In genomic region chr2:28620801-28621171, GRCh38 we compare ENCODE assay signal across 8 cellular contexts.
DNase-seq lines count a peak whose midpoint lies in the region; ATAC-seq and TF ChIP-seq lines count a peak whose summit lies in the region.

No MANE protein-coding gene starts in this region.

- H2BK12ac ChIP-seq in neuronal stem cell (ENCODE audit: low read length), result peak overlapping the region; percentile 86

- intact Hi-C loops in dorsolateral prefrontal cortex (cut with DNase I), result loop anchor here in 1 of 2 donors (10.0 kb wide), 1 partner anchor 134 kb away; the partner anchor contains the start of gene PPP1CB

- no peak overlapping the region for H3K4me2 ChIP-seq in neuronal stem cell (ENCODE audit: insufficient read depth, low read length, poor library complexity, severe bottlenecking)

- H3K36me3 Mint-ChIP-seq in stimulated activated naive CD8-positive, alpha-beta T cell treated with anti-CD3 and anti-CD28 coated beads, Interleukin-15, Interleukin-2, amounts not matched to agents 100 ng/mL and 50 ng/mL, for 24 hours (ENCODE audit: low read depth), result no peaks in the 10 kb centered on the region

- peak overlapping the region in 57 of 59 donors; percentile 19 to 94 (median 83) for H3K27ac ChIP-seq in dorsolateral prefrontal cortex
- H3K27ac ChIP-seq in neuronal stem cell (replicated peaks; ENCODE audit: low read length), result no peak overlapping the region

- H3K9me3 Mint-ChIP-seq in stimulated activated naive CD8-positive, alpha-beta T cell treated with anti-CD3 and anti-CD28 coated beads, Interleukin-15, Interleukin-2, amounts not matched to agents 100 ng/mL and 50 ng/mL, for 24 hours, result no peaks in the 10 kb centered on the region

- no peaks in the 10 kb centered on the region for H3K27me3 Mint-ChIP-seq in stimulated activated naive CD8-positive, alpha-beta T cell treated with anti-CD3 and anti-CD28 coated beads, Interleukin-15, Interleukin-2, amounts not matched to agents 100 ng/mL and 50 ng/mL, for 24 hours

- H3K4me1 Mint-ChIP-seq in stimulated activated naive CD8-positive, alpha-beta T cell treated with anti-CD3 and anti-CD28 coated beads, Interleukin-15, Interleukin-2, amounts not matched to agents 100 ng/mL and 50 ng/mL, for 24 hours (ENCODE audit: low read depth), result no peaks in the 10 kb centered on the region

- H3K18ac ChIP-seq in neuronal stem cell (ENCODE audit: low read length), result peak overlapping the region; percentile 50

- peak overlapping the region; percentile 84 for H2AK5ac ChIP-seq in neuronal stem cell (ENCODE audit: low read depth, low read length)

- H4K91ac ChIP-seq in neuronal stem cell (ENCODE audit: low read depth, low read length, poor library complexity), result no peak overlapping the region

- H2BK15ac ChIP-seq in neuronal stem cell (ENCODE audit: low read length), result peak overlapping the region; percentile 98

- H3K36me3 ChIP-seq in neuronal stem cell (replicated peaks in 1 of 2; ENCODE audit: control insufficient read depth in 2 of 2, insufficient read depth in 2 of 2, low read length in 2 of 2), result no peaks in the 10 kb centered on the region

- no peak overlapping the region for H3K9ac ChIP-seq in neuronal stem cell (ENCODE audit: low read depth, low read length, poor library complexity)

- H3K14ac ChIP-seq in neuronal stem cell (ENCODE audit: low read length), result peak overlapping the region; percentile 60

- H4K8ac ChIP-seq in neuronal stem cell (ENCODE audit: low read depth, low read length), result no peak overlapping the region

- no peak overlapping the region for H3K4ac ChIP-seq in neuronal stem cell (ENCODE audit: low read length)

- H3K27me3 ChIP-seq in dorsolateral prefrontal cortex (no peaks in the 10 kb centered on the region), neuronal stem cell (ENCODE audit: control insufficient read depth in 3 of 3, insufficient read depth in 3 of 3, low read depth in 1 of 3, low read length in 3 of 3) (no peaks in the 10 kb centered on the region)

- peak overlapping the region in 8 of 59 donors; percentile 1 to 38 (median 14) for H3K4me3 ChIP-seq in dorsolateral prefrontal cortex
- H3K4me3 ChIP-seq in neuronal stem cell (ENCODE audit: low read length in 2 of 2), result no peak overlapping the region

- peaks cover 0 to 5% of the 10 kb centered on the region in 2 donors for H3K9me3 ChIP-seq in neuronal stem cell (replicated peaks in 1 of 2; ENCODE audit: control insufficient read depth in 2 of 2, insufficient read depth in 1 of 2, low read depth in 1 of 2, low read length in 2 of 2)

- peak overlapping the region; percentile 55 for H3K4me3 Mint-ChIP-seq in stimulated activated naive CD8-positive, alpha-beta T cell treated with anti-CD3 and anti-CD28 coated beads, Interleukin-15, Interleukin-2, amounts not matched to agents 100 ng/mL and 50 ng/mL, for 24 hours

- DNase-seq in stimulated activated naive CD8-positive, alpha-beta T cell treated with anti-CD3 and anti-CD28 coated beads, Interleukin-15, Interleukin-2, amounts not matched to agents 100 U/mL and 50 U/mL, for 24 hours, result no peak
- DNase-seq in dorsolateral prefrontal cortex (no peak), neuronal stem cell (ENCODE audit: low spot score) (no peak), HCEC 1CT (no peak), NCI-H1694 treated with DMSO at 0.1 percent for 48 hours (lab: John Stamatoyannopoulos, UW) (no peak)

- peak overlapping the region; percentile 6 for H2AFZ ChIP-seq in neuronal stem cell (ENCODE audit: low read length)

- TF ChIP-seq CTCF in dorsolateral prefrontal cortex (IDR thresholded peaks at IDR 0.05 in 54 of 56, conservative IDR thresholded peaks at IDR 0.05 in 2 of 56; ENCODE audit: low read depth in 1 of 56, partially characterized antibody in 56 of 56), result no peak

- H3K23ac ChIP-seq in neuronal stem cell (ENCODE audit: low read depth, low read length, poor library complexity), result no peak overlapping the region

- WGBS in neuronal stem cell (ENCODE audit: extremely low coverage in 2 of 2, insufficient read length in 2 of 2, insufficient replicate concordance in 1 of 2), 2 donors, result no CpG with 5 or more reads among the region's 4 CpGs

- H3K27ac Mint-ChIP-seq in stimulated activated naive CD8-positive, alpha-beta T cell treated with anti-CD3 and anti-CD28 coated beads, Interleukin-15, Interleukin-2, amounts not matched to agents 100 ng/mL and 50 ng/mL, for 24 hours, result peak overlapping the region; percentile 91

- H2BK120ac ChIP-seq in neuronal stem cell (ENCODE audit: low read depth, low read length), result no peak overlapping the region

- ATAC-seq in stimulated activated naive CD8-positive, alpha-beta T cell treated with anti-CD3 and anti-CD28 coated beads, Interleukin-15, Interleukin-2, amounts not matched to agents 100 U/mL and 50 U/mL, for 24 hours, result no peak
- ATAC-seq in GM21737 (IDR thresholded peaks at IDR 0.05; ENCODE audit: unreplicated experiment), result no peak
- no peak for ATAC-seq in GM19467 (IDR thresholded peaks at IDR 0.05; ENCODE audit: unreplicated experiment)

- peaks cover 20 to 21% of the 10 kb centered on the region in 2 donors for H3K4me1 ChIP-seq in neuronal stem cell (ENCODE audit: control insufficient read depth in 2 of 2, insufficient read depth in 1 of 2, low read depth in 1 of 2, low read length in 2 of 2)

- H3K79me1 ChIP-seq in neuronal stem cell (ENCODE audit: low read depth, low read length), result no peaks in the 10 kb centered on the region

- H2BK5ac ChIP-seq in neuronal stem cell (ENCODE audit: low read length), result no peak overlapping the region
